Comparison of ENCODE assay signal across 18 cellular contexts in genomic region chr7:140901946-140902304, GRCh38. TPM values are rescaled to one million over a fixed set of nuclear protein-coding genes. Genes with fewer than 3 reads are reported as not detected.
DNase-seq lines count a peak whose midpoint lies in the region; ATAC-seq and TF ChIP-seq lines count a peak whose summit lies in the region.
"Had no signal": no experiment of that assay in that cellular context is flagged by ENCODE, and none has a peak within 500 bp of the region (broad histone marks: within the 10 kb centered on the region; RNA-seq: fewer than 3 reads in every experiment).

No MANE protein-coding gene starts in this region.

- H3K4me1 ChIP-seq in neuronal stem cell (ENCODE audit: control insufficient read depth in 2 of 2, insufficient read depth in 1 of 2, low read depth in 1 of 2, low read length in 2 of 2) = peaks cover 0 to 4% of the 10 kb centered on the region in 2 donors

- no peaks in the 10 kb centered on the region for H3K9me3 Mint-ChIP-seq in activated naive CD4-positive, alpha-beta T cell treated with anti-CD3 and anti-CD28 coated beads, Interleukin-2, amount 50 U/mL, for 24 hours
- H3K9me3 Mint-ChIP-seq in stimulated activated memory B cell treated with anti-CD40 and anti-IgM and Interleukin-4, amounts not matched to agents 10 μg/mL and 1 μg/mL and 100 μg/mL, for 72 hours = peaks cover 4% of the 10 kb centered on the region

- peak; percentile 13 for ATAC-seq in GM19324 (IDR thresholded peaks at IDR 0.05; ENCODE audit: low FRiP score, unreplicated experiment)
- ATAC-seq in stimulated activated memory B cell treated with anti-CD40 and anti-IgM and Interleukin-4, amounts not matched to agents 10 μg/mL and 1 μg/mL and 100 μg/mL, for 72 hours = no peak
- ATAC-seq: SK-N-SH treated with all-trans-retinoic acid at 6 μM for 48 hours had no signal

- no peak overlapping the region for H2BK12ac ChIP-seq in neuronal stem cell (ENCODE audit: low read length)

- H2BK5ac ChIP-seq in neuronal stem cell (ENCODE audit: low read length) = no peak overlapping the region

- no peak overlapping the region for H3K4me3 ChIP-seq in neuronal stem cell (ENCODE audit: low read length in 2 of 2)
- H3K4me3 ChIP-seq: GM23248, skin epidermis had no signal

- no peak overlapping the region for H2BK15ac ChIP-seq in neuronal stem cell (ENCODE audit: low read length)

- no peaks in the 10 kb centered on the region for H3K27me3 ChIP-seq in neuronal stem cell (ENCODE audit: control insufficient read depth in 3 of 3, insufficient read depth in 3 of 3, low read depth in 1 of 3, low read length in 3 of 3)

- no peak for TF ChIP-seq CTCF in VCaP (conservative IDR thresholded peaks at IDR 0.05)

- no peak overlapping the region for H4K91ac ChIP-seq in neuronal stem cell (ENCODE audit: low read depth, low read length, poor library complexity)

- DNase-seq in activated naive CD4-positive, alpha-beta T cell treated with Interleukin-2 at 50 U/mL for 16 hours = no peak
- DNase-seq in neuronal stem cell (ENCODE audit: low spot score) (no peak), NCI-H774 (lab: John Stamatoyannopoulos, UW) (no peak)
- DNase-seq: activated CD4-positive, CD25-positive, alpha-beta regulatory T cell; amygdala; dermis blood vessel endothelial cell; glutamatergic neuron; GM23248; NCI-H1417; NCI-H2171; stimulated activated CD4-positive, alpha-beta T cell treated with anti-CD3 and anti-CD28 coated beads, Interleukin-1b, Interleukin-23, amount 100 ng/mL, for 48 hours; T1000 had no signal

- no peak overlapping the region for H2AFZ ChIP-seq in neuronal stem cell (ENCODE audit: low read length)
- H2AFZ ChIP-seq: GM23248 had no signal

- H2BK120ac ChIP-seq in neuronal stem cell (ENCODE audit: low read depth, low read length) = no peak overlapping the region

- no peak overlapping the region for H3K23ac ChIP-seq in neuronal stem cell (ENCODE audit: low read depth, low read length, poor library complexity)

- H4K8ac ChIP-seq in neuronal stem cell (ENCODE audit: low read depth, low read length) = no peak overlapping the region

- H3K36me3 ChIP-seq in neuronal stem cell (replicated peaks in 1 of 2; ENCODE audit: control insufficient read depth in 2 of 2, insufficient read depth in 2 of 2, low read length in 2 of 2) = no peaks in the 10 kb centered on the region

- H3K9ac ChIP-seq in neuronal stem cell (ENCODE audit: low read depth, low read length, poor library complexity) = no peak overlapping the region
- H3K9ac ChIP-seq: GM23248 had no signal

- peaks cover 77% of the 10 kb centered on the region for H3K4me1 Mint-ChIP-seq in activated naive CD4-positive, alpha-beta T cell treated with anti-CD3 and anti-CD28 coated beads, Interleukin-2, amount 50 U/mL, for 24 hours
- peaks cover 55% of the 10 kb centered on the region for H3K4me1 Mint-ChIP-seq in stimulated activated memory B cell treated with anti-CD40 and anti-IgM and Interleukin-4, amounts not matched to agents 10 μg/mL and 1 μg/mL and 100 μg/mL, for 72 hours

- no peak overlapping the region for H3K4me2 ChIP-seq in neuronal stem cell (ENCODE audit: insufficient read depth, low read length, poor library complexity, severe bottlenecking)

- no peak overlapping the region for H3K4ac ChIP-seq in neuronal stem cell (ENCODE audit: low read length)

- no CpG with 5 or more reads among the region's 4 CpGs for WGBS in neuronal stem cell (ENCODE audit: extremely low coverage in 2 of 2, insufficient read length in 2 of 2, insufficient replicate concordance in 1 of 2), 2 donors

- H3K36me3 Mint-ChIP-seq in activated naive CD4-positive, alpha-beta T cell treated with anti-CD3 and anti-CD28 coated beads, Interleukin-2, amount 50 U/mL, for 24 hours = peaks cover 4% of the 10 kb centered on the region
- peaks cover 22% of the 10 kb centered on the region for H3K36me3 Mint-ChIP-seq in stimulated activated memory B cell treated with anti-CD40 and anti-IgM and Interleukin-4, amounts not matched to agents 10 μg/mL and 1 μg/mL and 100 μg/mL, for 72 hours

- H3K27ac ChIP-seq in VCaP (peak overlapping the region; percentile 31), neuronal stem cell (replicated peaks; ENCODE audit: low read length) (no peak overlapping the region)
- H3K27ac ChIP-seq: GM23248, skin epidermis had no signal

- peak overlapping the region; percentile 92 for H3K27ac Mint-ChIP-seq in activated naive CD4-positive, alpha-beta T cell treated with anti-CD3 and anti-CD28 coated beads, Interleukin-2, amount 50 U/mL, for 24 hours
- peak overlapping the region; percentile 71 for H3K27ac Mint-ChIP-seq in stimulated activated memory B cell treated with anti-CD40 and anti-IgM and Interleukin-4, amounts not matched to agents 10 μg/mL and 1 μg/mL and 100 μg/mL, for 72 hours

- no peaks in the 10 kb centered on the region for H3K27me3 Mint-ChIP-seq in activated naive CD4-positive, alpha-beta T cell treated with anti-CD3 and anti-CD28 coated beads, Interleukin-2, amount 50 U/mL, for 24 hours
- no peaks in the 10 kb centered on the region for H3K27me3 Mint-ChIP-seq in stimulated activated memory B cell treated with anti-CD40 and anti-IgM and Interleukin-4, amounts not matched to agents 10 μg/mL and 1 μg/mL and 100 μg/mL, for 72 hours

- no peak overlapping the region for H3K18ac ChIP-seq in neuronal stem cell (ENCODE audit: low read length)

- H3K9me3 ChIP-seq in neuronal stem cell (replicated peaks in 1 of 2; ENCODE audit: control insufficient read depth in 2 of 2, insufficient read depth in 1 of 2, low read depth in 1 of 2, low read length in 2 of 2) = peaks cover 2 to 21% of the 10 kb centered on the region in 2 donors

- H3K79me1 ChIP-seq in neuronal stem cell (ENCODE audit: low read depth, low read length) = no peaks in the 10 kb centered on the region

- H2AK5ac ChIP-seq in neuronal stem cell (ENCODE audit: low read depth, low read length) = no peak overlapping the region

- no peak overlapping the region for H3K14ac ChIP-seq in neuronal stem cell (ENCODE audit: low read length)

- H3K4me3 Mint-ChIP-seq in activated naive CD4-positive, alpha-beta T cell treated with anti-CD3 and anti-CD28 coated beads, Interleukin-2, amount 50 U/mL, for 24 hours = peak overlapping the region; percentile 63
- no peak overlapping the region for H3K4me3 Mint-ChIP-seq in stimulated activated memory B cell treated with anti-CD40 and anti-IgM and Interleukin-4, amounts not matched to agents 10 μg/mL and 1 μg/mL and 100 μg/mL, for 72 hours

RNA-seq across cellular contexts. Expression of gene BRAF, which starts 22.8 kb away (rescaled TPM):
- polyA plus RNA-seq in neuronal stem cell (2013, experiment 1 of 2) = 12.3 TPM
- polyA plus RNA-seq in neuronal stem cell (2013, experiment 2 of 2) = 13.1 TPM
